In genomic region chr18:74360852-74361640, GRCh38 we compare ENCODE assay signal across 1 cellular context.
TF ChIP-seq lines count a peak whose summit lies in the region.

No MANE protein-coding gene starts in this region.

TF ChIP-seq in K562, 482 proteins besides CTCF, POLR2A, EP300 and RAD21 (continued from another document):
- TF ChIP-seq USF1 (CRISPR knock-in tag; IDR thresholded peaks at IDR 0.05) (no peak), ZNF174 (CRISPR knock-in tag; IDR thresholded peaks at IDR 0.05) (no peak)
